10 cellular contexts compared by ENCODE assay signal in genomic region chr1:54413295-54413694, GRCh38. TPM values are rescaled to one million over a fixed set of nuclear protein-coding genes. Genes with fewer than 3 reads are reported as not detected.
DNase-seq lines count a peak whose midpoint lies in the region; ATAC-seq and TF ChIP-seq lines count a peak whose summit lies in the region.
"Had no signal": no experiment of that assay in that cellular context is flagged by ENCODE, and none has a peak within 500 bp of the region (broad histone marks: within the 10 kb centered on the region; RNA-seq: fewer than 3 reads in every experiment).

No MANE protein-coding gene starts in this region.

- POLR2A ChIA-PET in CD8-positive, alpha-beta T cell (lab: Charles Lee): no interaction called here
- POLR2A ChIA-PET in OCI-LY7 (lab: Charles Lee): interaction anchor here (0.5 to 0.7 kb wide), 2 partner anchors 49 to 103 kb away, joined by 3 read pairs; no protein-coding TSS in a partner anchor

- H3K9me2 ChIP-seq in OCI-LY7 (ENCODE audit: insufficient read depth, low read length): no peaks in the 10 kb centered on the region

- no peaks in the 10 kb centered on the region for H3K9me3 ChIP-seq in CD8-positive, alpha-beta T cell (ENCODE audit: low read length)
- H3K9me3 ChIP-seq in OCI-LY7 (ENCODE audit: low read length) (no peaks in the 10 kb centered on the region), duodenal mucosa (ENCODE audit: control insufficient read depth in 1 of 2, low read length in 2 of 2) (no peaks in the 10 kb centered on the region)

- no peak overlapping the region for H3K4me3 Mint-ChIP-seq in CD8-positive, alpha-beta T cell

- peak overlapping the region; percentile 6; the same call in 1 of the 2 replicates for H2AFZ ChIP-seq in OCI-LY7 (ENCODE audit: low read length)

- BruUV-seq in OCI-LY7 (replicated peaks; lab: Mats Ljungman, UMichigan): no TSS peak

- no peaks in the 10 kb centered on the region for H3K79me2 ChIP-seq in OCI-LY7 (ENCODE audit: insufficient read depth, low read depth, low read length)

- no peaks in the 10 kb centered on the region for H3K36me3 ChIP-seq in CD8-positive, alpha-beta T cell (ENCODE audit: insufficient read depth, low read length)
- H3K36me3 ChIP-seq in OCI-LY7 (ENCODE audit: insufficient read depth, low read length) (no peaks in the 10 kb centered on the region), duodenal mucosa (ENCODE audit: control insufficient read depth in 1 of 2, insufficient read depth in 2 of 2, low read length in 2 of 2) (no peaks in the 10 kb centered on the region)

- DNase-seq in CD8-positive, alpha-beta T cell: peak in 1 of 7 experiments; percentile 18
- DNase-seq in OCI-LY7 (ENCODE audit: low spot score) (peak; percentile 26), myocyte (ENCODE audit: low read depth) (peak; percentile 29), NOMO-1 treated with dmso at 0.1 percent for 144 hours (lab: John Stamatoyannopoulos, UW; ENCODE audit: unreplicated experiment) (no peak), HPDE6-E6E7 (ENCODE audit: extremely low spot score) (no peak)
- DNase-seq: NCI-H1930; stimulated activated CD4-positive, alpha-beta T cell treated with anti-CD3 and anti-CD28 coated beads, Interleukin-4, amount 100 ng/mL, for 24 hours had no signal

- no peaks in the 10 kb centered on the region for H4K20me1 ChIP-seq in OCI-LY7 (ENCODE audit: insufficient read depth, low read length)

- TF ChIP-seq CTCF in CD8-positive, alpha-beta T cell (IDR thresholded peaks at IDR 0.05): no peak
- TF ChIP-seq CTCF in OCI-LY7 (conservative IDR thresholded peaks at IDR 0.05; ENCODE audit: low read length): no peak

- peaks cover 43% of the 10 kb centered on the region for H3K4me1 Mint-ChIP-seq in CD8-positive, alpha-beta T cell (ENCODE audit: low read depth)

- H3K27ac ChIP-seq in CD8-positive, alpha-beta T cell (ENCODE audit: low read depth, low read length): no peak overlapping the region
- no peak overlapping the region for H3K27ac ChIP-seq in OCI-LY7 (ENCODE audit: low read depth, low read length, poor library complexity, severe bottlenecking)
- H3K27ac ChIP-seq in duodenal mucosa (ENCODE audit: low read depth, low read length): peak overlapping the region; percentile 30

- CTCF ChIA-PET in CD8-positive, alpha-beta T cell (lab: Charles Lee): interaction anchor here (1.3 to 2.5 kb wide), 4 partner anchors 44 to 76 kb away, joined by 3 to 5 read pairs (median 3); no protein-coding TSS in a partner anchor
- CTCF ChIA-PET in OCI-LY7 (lab: Charles Lee; ENCODE audit: unreplicated experiment): no interaction called here

- H3K27ac Mint-ChIP-seq in CD8-positive, alpha-beta T cell: peak overlapping the region; percentile 30

- no peak overlapping the region for H3K4me3 ChIP-seq in CD8-positive, alpha-beta T cell (ENCODE audit: low read depth, low read length)
- H3K4me3 ChIP-seq in OCI-LY7 (ENCODE audit: low read depth, low read length, poor library complexity, severe bottlenecking) (no peak overlapping the region), duodenal mucosa (ENCODE audit: low read depth in 1 of 2, low read length in 2 of 2) (no peak overlapping the region)

- no peaks in the 10 kb centered on the region for H3K27me3 ChIP-seq in CD8-positive, alpha-beta T cell (ENCODE audit: insufficient read depth, low read length)
- H3K27me3 ChIP-seq in duodenal mucosa (ENCODE audit: control insufficient read depth in 1 of 2, insufficient read depth in 2 of 2, low read length in 2 of 2): no peaks in the 10 kb centered on the region

- ATAC-seq in CD8-positive, alpha-beta T cell: peak; percentile 59
- no peak for ATAC-seq in activated CD4-positive, CD25-positive, alpha-beta regulatory T cell treated with anti-CD3 and anti-CD28 coated beads, Interleukin-2, amount 50 U/mL, for 24 hours
- ATAC-seq in GM18858 (IDR thresholded peaks at IDR 0.05; ENCODE audit: unreplicated experiment): no peak

- intact Hi-C loops in CD8-positive, alpha-beta T cell (cut with DNase I, micrococcal nuclease): no loop called here
- intact Hi-C loops in OCI-LY7 (cut with micrococcal nuclease; ENCODE audit: unreplicated experiment): no loop called here

- H3K36me3 Mint-ChIP-seq in CD8-positive, alpha-beta T cell: no peaks in the 10 kb centered on the region

- no peaks in the 10 kb centered on the region for H3K9me3 Mint-ChIP-seq in CD8-positive, alpha-beta T cell

- H3K27me3 Mint-ChIP-seq in CD8-positive, alpha-beta T cell (ENCODE audit: low read depth): peaks cover 6% of the 10 kb centered on the region

- H3K4me1 ChIP-seq in CD8-positive, alpha-beta T cell (ENCODE audit: insufficient read depth, low read length): peaks cover 29% of the 10 kb centered on the region
- H3K4me1 ChIP-seq in OCI-LY7 (ENCODE audit: insufficient read depth, low read length, poor library complexity, severe bottlenecking) (peaks cover 35% of the 10 kb centered on the region), duodenal mucosa (ENCODE audit: control insufficient read depth in 1 of 2, insufficient read depth in 2 of 2, low read length in 2 of 2) (peaks cover 26 to 42% of the 10 kb centered on the region in 2 donors)

- no peak overlapping the region for H3K9ac ChIP-seq in duodenal mucosa (ENCODE audit: low read depth in 1 of 2, low read length in 2 of 2)

- no peak overlapping the region for H3K4me2 ChIP-seq in OCI-LY7 (ENCODE audit: low read length)

RNA-seq across cellular contexts. Expression of gene SSBP3, which starts 7.1 kb away (rescaled TPM):
- 10 to 100 TPM; 41.5 to 47.7 TPM for total RNA-seq in CD8-positive, alpha-beta T cell
- total RNA-seq in OCI-LY7 (2014; rRNA removed; shearing (Covaris generic)): 11.2 and 16.5 TPM in 2 replicates
- total RNA-seq in OCI-LY7 (2022): 44.9 and 53.2 TPM in 2 replicates
- total RNA-seq in myocyte: 15.3 and 21.8 TPM in 2 replicates
- polyA plus RNA-seq in myocyte (2012): 47.8 TPM

Comparison
In these comparisons a context has a peak if more than half of its experiments do, and no peak if none do; other contexts are left out.
1. DNase-seq: peak in OCI-LY7 (single experiment) and myocyte (single experiment); none in NOMO-1 treated with dmso at 0.1 percent for 144 hours (single experiment) and HPDE6-E6E7 (single experiment).